Comparison of ENCODE assay signal across 2 cellular contexts in the genomic region with DNA sequence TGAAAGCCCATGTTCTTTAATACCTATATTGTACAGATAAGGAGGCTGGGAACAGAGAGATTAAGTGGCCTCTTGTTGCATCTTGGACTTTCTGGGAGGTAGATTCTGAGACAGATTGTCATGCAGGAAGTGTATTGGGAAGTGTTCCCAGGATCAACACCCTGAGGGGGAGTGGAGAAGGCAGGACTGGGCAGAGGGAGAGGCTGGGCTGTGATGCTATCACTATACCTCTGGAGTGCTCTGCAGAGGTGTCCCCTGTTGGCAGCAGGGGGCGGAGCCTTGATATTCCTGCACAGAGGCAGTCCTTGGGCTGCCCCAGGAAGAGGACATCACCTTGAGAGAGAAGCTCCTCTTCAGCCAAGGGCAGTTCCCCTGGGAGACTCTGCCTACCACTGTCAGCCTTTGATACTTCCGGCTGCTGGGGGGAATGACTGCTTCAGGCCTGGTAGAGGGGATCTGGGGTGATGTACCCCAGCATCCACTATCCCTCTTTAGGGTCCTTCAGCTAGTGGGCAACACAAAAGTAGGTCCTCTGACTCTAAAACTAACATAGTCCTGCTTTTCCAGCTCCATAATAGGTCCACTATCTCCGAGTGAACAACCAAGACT.
TF ChIP-seq lines count a peak whose summit lies in the region.

No MANE protein-coding gene starts in this region.

TF ChIP-seq in HEK293, 187 proteins besides CTCF, POLR2A, EP300 and RAD21:
- TF ChIP-seq GLIS1 (tag by site-specific recombination; IDR thresholded peaks at IDR 0.05): peak; percentile 84
- no peak for TF ChIP-seq ZNF10 (tag by site-specific recombination; IDR thresholded peaks at IDR 0.05)
- no peak for TF ChIP-seq ZNF48 (tag by site-specific recombination; IDR thresholded peaks at IDR 0.05)
- no peak for TF ChIP-seq GFI1B (tag by site-specific recombination; IDR thresholded peaks at IDR 0.05)
- TF ChIP-seq ZNF394 (tag by site-specific recombination; IDR thresholded peaks at IDR 0.05; ENCODE audit: borderline replicate concordance): no peak
- TF ChIP-seq ZNF596 (tag by site-specific recombination; IDR thresholded peaks at IDR 0.05): no peak
- no peak for TF ChIP-seq ZNF211 (tag by site-specific recombination; IDR thresholded peaks at IDR 0.05; ENCODE audit: low read depth)
- no peak for TF ChIP-seq ZNF654 (tag by site-specific recombination; IDR thresholded peaks at IDR 0.05; ENCODE audit: low read depth)
- no peak for TF ChIP-seq ZFP3 (tag by site-specific recombination; IDR thresholded peaks at IDR 0.05; ENCODE audit: low read depth)
- peak; percentile 29; the same call in 1 of the 2 replicates for TF ChIP-seq SP3 (tag by site-specific recombination; IDR thresholded peaks at IDR 0.05)
- TF ChIP-seq PRDM1 (tag by site-specific recombination; IDR thresholded peaks at IDR 0.05): no peak
- TF ChIP-seq SP2 (tag by site-specific recombination; IDR thresholded peaks at IDR 0.05): no peak
TF ChIP-seq in HEK293: peak in this region for 2.

TF ChIP-seq in K562, 482 proteins besides CTCF, POLR2A, EP300 and RAD21:
- TF ChIP-seq GATA2 (CRISPR knock-in tag; IDR thresholded peaks at IDR 0.05) (no peak), CBFA2T2 (conservative IDR thresholded peaks at IDR 0.05) (no peak), JUNB (CRISPR knock-in tag; conservative IDR thresholded peaks at IDR 0.05) (no peak), TOE1 (IDR thresholded peaks at IDR 0.05; ENCODE audit: borderline replicate concordance) (no peak), TOE1 (CRISPR knock-in tag; IDR thresholded peaks at IDR 0.05; ENCODE audit: borderline replicate concordance, low read depth) (no peak), ZNF592 (IDR thresholded peaks at IDR 0.05) (no peak), CBX8 (IDR thresholded peaks at IDR 0.05; ENCODE audit: borderline replicate concordance, extremely low read depth, low read depth, low read length, poor library complexity, severe bottlenecking) (no peak), ARNT (IDR thresholded peaks at IDR 0.05) (no peak), ZNF311 (CRISPR knock-in tag; IDR thresholded peaks at IDR 0.05) (no peak), ZC3H4 (CRISPR knock-in tag; IDR thresholded peaks at IDR 0.05; ENCODE audit: borderline replicate concordance) (no peak), PATZ1 (CRISPR knock-in tag; IDR thresholded peaks at IDR 0.05; ENCODE audit: borderline replicate concordance) (no peak), ZNF655 (CRISPR knock-in tag; IDR thresholded peaks at IDR 0.05) (no peak)
- TF ChIP-seq, protein P1, sequence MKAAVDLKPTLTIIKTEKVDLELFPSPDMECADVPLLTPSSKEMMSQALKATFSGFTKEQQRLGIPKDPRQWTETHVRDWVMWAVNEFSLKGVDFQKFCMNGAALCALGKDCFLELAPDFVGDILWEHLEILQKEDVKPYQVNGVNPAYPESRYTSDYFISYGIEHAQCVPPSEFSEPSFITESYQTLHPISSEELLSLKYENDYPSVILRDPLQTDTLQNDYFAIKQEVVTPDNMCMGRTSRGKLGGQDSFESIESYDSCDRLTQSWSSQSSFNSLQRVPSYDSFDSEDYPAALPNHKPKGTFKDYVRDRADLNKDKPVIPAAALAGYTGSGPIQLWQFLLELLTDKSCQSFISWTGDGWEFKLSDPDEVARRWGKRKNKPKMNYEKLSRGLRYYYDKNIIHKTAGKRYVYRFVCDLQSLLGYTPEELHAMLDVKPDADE (conservative IDR thresholded peaks at IDR 0.05; ENCODE audit: control insufficient read depth, low read depth, low read length): no peak
